ENCODE assay signal across 18 cellular contexts in the genomic region with DNA sequence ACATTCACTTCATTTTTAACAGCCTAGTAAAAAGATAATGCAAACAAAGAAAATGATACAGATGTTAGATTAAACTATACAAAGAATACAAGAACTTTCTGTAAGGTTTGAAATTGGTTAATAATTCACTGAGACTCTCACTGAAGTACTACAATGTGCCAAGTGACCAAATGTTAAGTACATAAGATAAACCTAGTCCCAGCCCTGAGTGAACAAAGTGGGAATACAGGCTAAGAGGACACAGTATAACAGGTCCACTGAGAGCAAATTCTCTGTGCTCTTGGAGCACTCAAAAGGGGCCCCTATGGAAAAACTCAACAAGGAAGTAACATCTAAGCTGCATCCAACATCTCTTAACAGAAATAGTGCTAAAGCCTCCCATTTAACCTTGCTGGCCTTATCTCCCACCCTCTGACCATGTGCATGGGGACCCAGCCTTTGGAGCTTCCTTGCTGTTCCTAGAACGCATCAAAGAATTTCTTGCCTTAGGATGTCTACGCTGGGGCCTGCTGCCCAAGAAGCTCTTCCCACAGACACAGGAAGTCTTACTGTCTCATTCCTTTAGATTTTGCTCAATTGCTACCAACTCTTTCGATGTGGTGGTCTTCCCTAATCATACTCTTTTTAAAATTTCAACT.
DNase-seq lines count a peak whose midpoint lies in the region; ATAC-seq, FAIRE-seq and TF ChIP-seq lines count a peak whose summit lies in the region.
"Had no signal": no experiment of that assay in that cellular context is flagged by ENCODE, and none has a peak within 500 bp of the region (broad histone marks: within the 10 kb centered on the region; RNA-seq: fewer than 3 reads in every experiment).

No MANE protein-coding gene starts in this region.

- H2AFZ ChIP-seq in osteoblast (ENCODE audit: low read length) = no peak overlapping the region

- intact Hi-C loops in CD8-positive, alpha-beta T cell (cut with DNase I, micrococcal nuclease) = loop anchor here in 1 of 2 experiments (10.0 kb wide), 1 partner anchor 231 kb away; a partner anchor contains a TSS
- intact Hi-C loops in left cardiac atrium (cut with DNase I) = no loop called here
- intact Hi-C loops in CD14-positive monocyte (cut with micrococcal nuclease) = no loop called here

- peak overlapping the region; percentile 1 for H3K27ac Mint-ChIP-seq in CD8-positive, alpha-beta T cell
- H3K27ac Mint-ChIP-seq in CD14-positive monocyte = peak overlapping the region in 3 of 7 donors; percentile 30 to 68 (median 55)
- H3K27ac Mint-ChIP-seq: activated naive CD8-positive, alpha-beta T cell treated with anti-CD3 and anti-CD28 coated beads, Interleukin-2, amount 50 U/mL, for 24 hours; B cell; natural killer cell treated with Interleukin-12 subunit alpha and Interleukin-12 subunit beta and Interleukin-15 and Interleukin-18, amount 100 ng/mL, for 72 hours had no signal

- no peak overlapping the region for H3K4me2 ChIP-seq in osteoblast (ENCODE audit: insufficient read depth, low read length)

- H3K79me2 ChIP-seq in osteoblast (ENCODE audit: insufficient read depth, low read length) = no peaks in the 10 kb centered on the region

- no peak for FAIRE-seq in urothelium cell line (lab: Jason Lieb, UNC)

- CTCF ChIA-PET in CD8-positive, alpha-beta T cell (lab: Charles Lee) = interaction anchor here (1.0 to 1.5 kb wide), 2 partner anchors 13 to 25 kb away, joined by 3 read pairs; no protein-coding TSS in a partner anchor

- H3K9me3 Mint-ChIP-seq in CD8-positive, alpha-beta T cell = no peaks in the 10 kb centered on the region
- no peaks in the 10 kb centered on the region for H3K9me3 Mint-ChIP-seq in CD14-positive monocyte
- H3K9me3 Mint-ChIP-seq: activated naive CD8-positive, alpha-beta T cell treated with anti-CD3 and anti-CD28 coated beads, Interleukin-2, amount 50 U/mL, for 24 hours; natural killer cell treated with Interleukin-12 subunit alpha and Interleukin-12 subunit beta and Interleukin-15 and Interleukin-18, amount 100 ng/mL, for 72 hours had no signal

- no peaks in the 10 kb centered on the region for H3K27me3 Mint-ChIP-seq in CD8-positive, alpha-beta T cell (ENCODE audit: low read depth)
- peaks cover 0 to under 1% (median 0%) of the 10 kb centered on the region in 3 donors for H3K27me3 Mint-ChIP-seq in CD14-positive monocyte (ENCODE audit: low read depth in 3 of 3)
- H3K27me3 Mint-ChIP-seq: activated naive CD8-positive, alpha-beta T cell treated with anti-CD3 and anti-CD28 coated beads, Interleukin-2, amount 50 U/mL, for 24 hours; B cell; natural killer cell treated with Interleukin-12 subunit alpha and Interleukin-12 subunit beta and Interleukin-15 and Interleukin-18, amount 100 ng/mL, for 72 hours had no signal

- ATAC-seq in CD8-positive, alpha-beta T cell = no peak
- ATAC-seq in left cardiac atrium (peak; percentile 34 to 62), HG03442 (IDR thresholded peaks at IDR 0.05; ENCODE audit: unreplicated experiment) (no peak)
- ATAC-seq: activated naive CD8-positive, alpha-beta T cell treated with anti-CD3 and anti-CD28 coated beads, Interleukin-2, amount 50 U/mL, for 24 hours; HCT116; natural killer cell treated with Interleukin-12 subunit alpha and Interleukin-12 subunit beta and Interleukin-15 and Interleukin-18, amount 100 ng/mL, for 72 hours had no signal

- no peaks in the 10 kb centered on the region for H3K9me3 ChIP-seq in CD8-positive, alpha-beta T cell (ENCODE audit: low read length)
- no peaks in the 10 kb centered on the region for H3K9me3 ChIP-seq in osteoblast (ENCODE audit: low read depth, low read length)

- TF ChIP-seq CTCF in CD8-positive, alpha-beta T cell (IDR thresholded peaks at IDR 0.05) = no peak
- TF ChIP-seq CTCF in osteoblast (IDR thresholded peaks at IDR 0.05; ENCODE audit: extremely low read depth, low read depth, low read length) (no peak), CD14-positive monocyte (IDR thresholded peaks at IDR 0.05) (no peak)

- DNase-seq in CD8-positive, alpha-beta T cell = no peak
- DNase-seq in LoVo (ENCODE audit: low spot score) = peak; percentile 42
- DNase-seq in left cardiac atrium = no peak
- no peak for DNase-seq in osteoblast (ENCODE audit: insufficient read length, low spot score, missing footprints)
- DNase-seq in NCI-H446 treated with DMSO at 0.1 percent for 48 hours (lab: John Stamatoyannopoulos, UW) = no peak
- no peak for DNase-seq in CD14-positive monocyte (ENCODE audit: low spot score)
- DNase-seq in urothelium cell line (ENCODE audit: low spot score) = no peak
- DNase-seq: activated CD4-positive, alpha-beta T cell treated with anti-CD3 and anti-CD28 coated beads for 4 hours; activated naive CD8-positive, alpha-beta T cell treated with anti-CD3 and anti-CD28 coated beads, Interleukin-2, amount 50 U/mL, for 24 hours; activated T-cell treated with anti-CD3 and anti-CD28 coated beads for 4 hours; effector memory CD4-positive, alpha-beta T cell; NCI-H1930; NCI-H524; right cardiac atrium had no signal

- no peak overlapping the region for H3K4me3 ChIP-seq in CD8-positive, alpha-beta T cell (ENCODE audit: low read depth, low read length)
- H3K4me3 ChIP-seq in osteoblast (ENCODE audit: insufficient read depth, low read length) = no peak overlapping the region

- no peaks in the 10 kb centered on the region for H3K4me1 Mint-ChIP-seq in CD8-positive, alpha-beta T cell (ENCODE audit: low read depth)
- H3K4me1 Mint-ChIP-seq in CD14-positive monocyte = no peaks in the 10 kb centered on the region
- H3K4me1 Mint-ChIP-seq: activated naive CD8-positive, alpha-beta T cell treated with anti-CD3 and anti-CD28 coated beads, Interleukin-2, amount 50 U/mL, for 24 hours; B cell had no signal

- H3K36me3 ChIP-seq in CD8-positive, alpha-beta T cell (ENCODE audit: insufficient read depth, low read length) = peaks cover 6% of the 10 kb centered on the region
- H3K36me3 ChIP-seq in osteoblast (ENCODE audit: insufficient read depth, low read length) = no peaks in the 10 kb centered on the region

- H4K20me1 ChIP-seq in osteoblast (ENCODE audit: insufficient read depth, low read length) = no peaks in the 10 kb centered on the region

- no peaks in the 10 kb centered on the region for H3K4me1 ChIP-seq in CD8-positive, alpha-beta T cell (ENCODE audit: insufficient read depth, low read length)
- peaks cover 13% of the 10 kb centered on the region for H3K4me1 ChIP-seq in osteoblast (ENCODE audit: insufficient read depth, low read length)

- peaks cover 61% of the 10 kb centered on the region for H3K36me3 Mint-ChIP-seq in CD8-positive, alpha-beta T cell
- peaks cover 50 to 62% of the 10 kb centered on the region in 2 donors for H3K36me3 Mint-ChIP-seq in CD14-positive monocyte

- no peaks in the 10 kb centered on the region for H3K27me3 ChIP-seq in CD8-positive, alpha-beta T cell (ENCODE audit: insufficient read depth, low read length)
- H3K27me3 ChIP-seq in osteoblast (ENCODE audit: insufficient read depth, low read length) = no peaks in the 10 kb centered on the region

- H3K27ac ChIP-seq in CD8-positive, alpha-beta T cell (ENCODE audit: low read depth, low read length) = no peak overlapping the region
- peak overlapping the region; percentile 76 for H3K27ac ChIP-seq in osteoblast (ENCODE audit: low read depth, low read length)

- POLR2A ChIA-PET in CD8-positive, alpha-beta T cell (lab: Charles Lee) = no interaction called here

- no peak overlapping the region for H3K4me3 Mint-ChIP-seq in CD8-positive, alpha-beta T cell
- H3K4me3 Mint-ChIP-seq in CD14-positive monocyte = no peak overlapping the region
- H3K4me3 Mint-ChIP-seq: activated naive CD8-positive, alpha-beta T cell treated with anti-CD3 and anti-CD28 coated beads, Interleukin-2, amount 50 U/mL, for 24 hours; B cell; natural killer cell treated with Interleukin-12 subunit alpha and Interleukin-12 subunit beta and Interleukin-15 and Interleukin-18, amount 100 ng/mL, for 72 hours had no signal

Comparison
In these comparisons a context has a peak if more than half of its experiments do, and no peak if none do; other contexts are left out.
1. ATAC-seq: peak in left cardiac atrium (2 of 2); none in CD8-positive, alpha-beta T cell (single experiment) and HG03442 (single experiment).